Comparison of ENCODE assay signal across 7 cellular contexts in the genomic region with DNA sequence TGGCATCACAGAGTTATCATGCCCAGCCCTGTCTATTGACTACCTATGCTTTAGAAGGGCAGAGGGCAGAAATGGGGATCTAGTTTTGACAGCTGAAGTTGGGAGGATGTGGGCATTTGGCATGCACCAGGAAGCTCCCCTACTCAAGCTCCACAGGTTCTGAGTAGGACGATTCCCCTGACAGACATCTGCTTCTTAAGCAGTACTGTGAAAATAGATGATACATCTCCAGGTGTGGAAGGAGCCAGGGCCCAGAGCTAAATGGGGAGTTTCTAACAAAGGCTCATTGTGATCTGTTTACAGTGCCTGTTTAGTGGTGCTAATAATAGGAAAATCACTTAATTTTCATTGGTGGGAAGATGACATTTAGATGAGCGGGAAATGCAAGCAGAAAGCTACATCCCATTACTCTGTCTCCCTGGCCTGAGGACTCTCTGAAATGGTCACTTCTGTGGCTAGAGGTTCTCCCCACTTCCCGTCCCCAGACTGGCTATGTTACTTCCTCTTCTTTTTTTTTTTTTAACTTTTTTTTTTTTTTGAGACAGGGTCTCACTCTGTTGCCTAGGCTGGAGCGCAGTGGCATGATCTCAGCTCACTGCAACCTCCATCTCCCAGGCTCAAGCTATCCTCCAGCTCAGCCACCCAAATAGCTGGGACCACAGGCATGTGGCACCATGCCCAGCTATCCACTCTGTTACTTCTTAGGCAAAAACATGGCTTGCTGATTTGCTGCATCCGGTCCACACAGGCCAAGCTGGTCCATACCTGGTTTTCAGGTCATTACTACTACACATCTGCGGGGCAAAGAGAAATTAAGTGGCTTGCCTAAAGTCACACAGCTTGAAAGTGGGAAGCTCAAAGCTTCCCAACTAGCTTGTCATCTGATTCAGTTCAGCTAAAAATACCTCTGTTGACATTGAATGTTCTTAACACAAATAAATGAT. TPM values are rescaled to one million over a fixed set of nuclear protein-coding genes. Genes with fewer than 3 reads are reported as not detected.
A peak's percentile ranks its signal among the peaks of the same experiment; 100 is the strongest.
DNase-seq lines count a peak whose midpoint lies in the region; ATAC-seq and TF ChIP-seq lines count a peak whose summit lies in the region.

No MANE protein-coding gene starts in this region.

- H3K4me3 ChIP-seq in mammary epithelial cell (replicated peaks in 1 of 3; ENCODE audit: insufficient read depth in 1 of 3, low read depth in 2 of 3, low read length in 3 of 3) = no peak overlapping the region

- peak overlapping the region; percentile 31 for H3K27ac ChIP-seq in mammary epithelial cell (ENCODE audit: insufficient read depth, low read depth, low read length)

- in situ Hi-C loops in mammary epithelial cell (cut with MboI; ENCODE audit: low sequenced_read_pairs in 2 of 2) = no loop called here

- H2AFZ ChIP-seq in mammary epithelial cell (ENCODE audit: low read depth, low read length) = peak overlapping the region; percentile 64

- no peaks in the 10 kb centered on the region for H3K27me3 ChIP-seq in mammary epithelial cell (ENCODE audit: insufficient read depth, low read length)

- intact Hi-C loops in mammary epithelial cell (cut with micrococcal nuclease) = loop anchor here (5.0 kb wide), 1 partner anchor 81 kb away; no protein-coding TSS in a partner anchor

- H3K79me2 ChIP-seq in mammary epithelial cell (ENCODE audit: insufficient read depth, low read length) = no peaks in the 10 kb centered on the region

- CTCF ChIA-PET in mammary epithelial cell (lab: Charles Lee; ENCODE audit: low non-redundant PET) = no interaction called here

- no TSS peak for BruUV-seq in mammary epithelial cell (replicated peaks; lab: Mats Ljungman, UMichigan)

- no peaks in the 10 kb centered on the region for H3K36me3 ChIP-seq in mammary epithelial cell (ENCODE audit: insufficient read depth, low read length)

- H3K4me1 ChIP-seq in mammary epithelial cell (ENCODE audit: insufficient read depth, low read length) = peaks cover 12% of the 10 kb centered on the region

- peak; percentile 55 for ATAC-seq in GM18907 (IDR thresholded peaks at IDR 0.05; ENCODE audit: unreplicated experiment)
- no peak for ATAC-seq in GM18867 (IDR thresholded peaks at IDR 0.05; ENCODE audit: unreplicated experiment)
- ATAC-seq in HG03439 (IDR thresholded peaks at IDR 0.05; ENCODE audit: unreplicated experiment) = no peak

- peak; percentile 79 for DNase-seq in NCI-H1048 (lab: John Stamatoyannopoulos, UW)
- DNase-seq in mammary epithelial cell = peak; percentile 88
- DNase-seq in smooth muscle cell of the brain vasculature (ENCODE audit: low read depth, low spot score) = peak; percentile 40
- DNase-seq in retina = no peak

- 0% methylated on average over 5 of the region's 6 CpGs for WGBS in mammary epithelial cell (ENCODE audit: low coverage, missing lambda C conversion rate)

- no peaks in the 10 kb centered on the region for H3K9me3 ChIP-seq in mammary epithelial cell (replicated peaks; ENCODE audit: insufficient read depth, low read length)

- TF ChIP-seq CTCF in mammary epithelial cell (conservative IDR thresholded peaks at IDR 0.05 in 1 of 2, IDR thresholded peaks at IDR 0.05 in 1 of 2; ENCODE audit: extremely low read depth in 1 of 2, insufficient read depth in 1 of 2, low read depth in 1 of 2, low read length in 2 of 2) = no peak

- peak overlapping the region; percentile 28 for H3K4me2 ChIP-seq in mammary epithelial cell (ENCODE audit: insufficient read depth, low read depth, low read length)

- dilution Hi-C loops in mammary epithelial cell (cut with HindIII; ENCODE audit: low sequenced_read_pairs) = loop anchor here (5.0 kb wide), 1 partner anchor 46 kb away; no protein-coding TSS in a partner anchor

- H4K20me1 ChIP-seq in mammary epithelial cell (ENCODE audit: insufficient read depth, low read length) = no peaks in the 10 kb centered on the region

- no peak overlapping the region for H3K9ac ChIP-seq in mammary epithelial cell (ENCODE audit: insufficient read depth, low read length)

RNA-seq across cellular contexts. Expression of a gene that starts 23.2 kb away (rescaled TPM):
- total RNA-seq in mammary epithelial cell = 1 to 10 TPM in 1 of 2 donors, under 1 TPM in 1; 0.83 to 3.4 TPM
- 6.4 TPM for polyA plus RNA-seq in mammary epithelial cell
- polyA minus RNA-seq in mammary epithelial cell = 33.7 TPM
